In genomic region chr5:932151-932627, GRCh38 we compare ENCODE assay signal across 1 cellular context.
TF ChIP-seq lines count a peak whose summit lies in the region.

No MANE protein-coding gene starts in this region.

TF ChIP-seq in HepG2, 621 proteins besides CTCF, POLR2A, EP300 and RAD21:
- TF ChIP-seq KLF16 (CRISPR knock-in tag; IDR thresholded peaks at IDR 0.05) (no peak), GABPB1 (CRISPR knock-in tag; IDR thresholded peaks at IDR 0.05) (no peak), PAX8 (CRISPR knock-in tag; IDR thresholded peaks at IDR 0.05; ENCODE audit: borderline replicate concordance) (no peak), SAFB2 (CRISPR knock-in tag; IDR thresholded peaks at IDR 0.05; ENCODE audit: borderline replicate concordance, low read depth) (no peak), ATF3 (CRISPR knock-in tag; IDR thresholded peaks at IDR 0.05) (no peak), ZNF296 (CRISPR knock-in tag; conservative IDR thresholded peaks at IDR 0.05) (no peak), SMAD3 (CRISPR knock-in tag; IDR thresholded peaks at IDR 0.05) (no peak), NFAT5 (CRISPR knock-in tag; IDR thresholded peaks at IDR 0.05) (no peak)
